ENCODE assay signal across 8 cellular contexts in genomic region chr20:35454881-35455609, GRCh38. TPM values are rescaled to one million over a fixed set of nuclear protein-coding genes. Genes with fewer than 3 reads are reported as not detected.
DNase-seq lines count a peak whose midpoint lies in the region; ATAC-seq and TF ChIP-seq lines count a peak whose summit lies in the region.

Gene CEP250 (plus strand): TSS chr20:35455598. CDS start chr20:35462368, 6,770 bp downstream.

- H3K4me2 ChIP-seq in skeletal muscle satellite cell (ENCODE audit: low read length): peak within 1 kb of the TSS; percentile 89

- H3K4me3 ChIP-seq in AG04449 (ENCODE audit: low read depth, low read length) (peak within 1 kb of the TSS; percentile 82), iPS-18a (ENCODE audit: low read length) (peak within 1 kb of the TSS; percentile 92), skeletal muscle satellite cell (ENCODE audit: low read length) (peak within 1 kb of the TSS; percentile 83)

- H3K9ac ChIP-seq in iPS-18a (ENCODE audit: low read length) (peak within 1 kb of the TSS; percentile 99), skeletal muscle satellite cell (ENCODE audit: low read depth, low read length) (peak within 1 kb of the TSS; percentile 96)

- DNase-seq in AG04449 (ENCODE audit: low read depth, low spot score) (peak; percentile 53), NCI-H2196 treated with DMSO at 0.1 percent for 48 hours (lab: John Stamatoyannopoulos, UW; ENCODE audit: unreplicated experiment) (peak; percentile 99), T47D (ENCODE audit: low read depth in 1 of 2, low spot score in 1 of 2) (peak; percentile 76 to 97)

- H3K9me3 ChIP-seq in iPS-18a (ENCODE audit: control insufficient read depth, low read depth, low read length): no peaks in the 10 kb centered on the region
- H3K9me3 ChIP-seq in skeletal muscle satellite cell (replicated peaks; ENCODE audit: low read length): no peaks in the 10 kb centered on the region

- POLR2A ChIA-PET in AG04449 (lab: Yijun Ruan, JAX): interaction anchor here (0.8 to 2.6 kb wide), 12 partner anchors 10 to 420 kb away, joined by 3 to 9 read pairs (median 4); partner anchors contain the start of genes EIF6, MMP24OS and RBM39

- H3K27ac ChIP-seq in VCaP (peak within 1 kb of the TSS; percentile 99), iPS-18a (ENCODE audit: low read length) (peak within 1 kb of the TSS; percentile 99)

- peaks cover 5% of the 10 kb centered on the region for H3K4me1 ChIP-seq in iPS-18a (ENCODE audit: control insufficient read depth, low read depth, low read length)
- peaks cover 7% of the 10 kb centered on the region for H3K4me1 ChIP-seq in skeletal muscle satellite cell (ENCODE audit: control insufficient read depth, insufficient read depth, low read length)

- peak; percentile 91 for ATAC-seq in GM18907 (IDR thresholded peaks at IDR 0.05; ENCODE audit: unreplicated experiment)
- ATAC-seq in HG03139 (IDR thresholded peaks at IDR 0.05; ENCODE audit: unreplicated experiment): peak; percentile 86

- no peak for TF ChIP-seq CTCF in AG04449 (IDR thresholded peaks at IDR 0.05; ENCODE audit: insufficient read depth, low read length, missing control alignments)
- no peak for TF ChIP-seq CTCF in VCaP (conservative IDR thresholded peaks at IDR 0.05)

- CTCF ChIA-PET in AG04449 (lab: Yijun Ruan, JAX): interaction anchor here (0.5 to 12.8 kb wide), 12 partner anchors 10 to 405 kb away, joined by 3 to 172 read pairs (median 3); partner anchors contain the start of genes EDEM2 and MMP24OS

- in situ Hi-C loops in T47D (cut with HindIII; ENCODE audit: low pct_unique_long_range_greater_than_20kb, low sequenced_read_pairs): no loop called here

- H3K27me3 ChIP-seq in iPS-18a (ENCODE audit: control insufficient read depth, insufficient read depth, low read length) (no peaks in the 10 kb centered on the region), skeletal muscle satellite cell (ENCODE audit: control insufficient read depth, insufficient read depth, low read length) (no peaks in the 10 kb centered on the region)

- H3K36me3 ChIP-seq in iPS-18a (ENCODE audit: control insufficient read depth, low read depth, low read length) (peaks cover 3% of the 10 kb centered on the region), skeletal muscle satellite cell (ENCODE audit: insufficient read depth, low read length) (no peaks in the 10 kb centered on the region)

RNA-seq across cellular contexts. Expression of gene CEP250, which starts in this region (rescaled TPM):
- 17.5 and 18.3 TPM in 2 replicates for total RNA-seq in skeletal muscle satellite cell (2012; rRNA removed)

Comparison
In these comparisons a context has a peak if more than half of its experiments do, and no peak if none do; other contexts are left out.
1. Peak in every context shown above with its lines: DNase-seq, ATAC-seq, H3K4me3 ChIP-seq and H3K27ac ChIP-seq.